In the genomic region with DNA sequence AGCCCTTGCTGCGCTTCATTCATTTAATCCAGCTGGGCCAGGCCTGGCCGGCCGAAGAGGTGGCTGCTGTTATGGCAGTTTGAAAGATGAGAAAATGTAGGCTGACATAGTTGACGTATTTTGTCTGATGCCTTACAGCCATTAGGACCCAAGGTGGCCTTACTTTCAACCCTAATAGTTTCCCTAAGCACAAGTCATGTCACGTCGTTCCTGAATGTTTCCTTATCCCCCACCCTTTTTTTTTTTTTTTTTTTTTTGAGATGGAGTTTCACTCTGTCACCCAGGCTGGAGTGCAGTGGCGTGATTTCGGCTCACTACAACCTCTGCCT, we compare ENCODE assay signal across 8 cellular contexts. TPM values are rescaled to one million over a fixed set of nuclear protein-coding genes. Genes with fewer than 3 reads are reported as not detected.
DNase-seq lines count a peak whose midpoint lies in the region; ATAC-seq and TF ChIP-seq lines count a peak whose summit lies in the region.

No MANE protein-coding gene starts in this region.

- peaks cover 6% of the 10 kb centered on the region for H3K36me3 Mint-ChIP-seq in activated B cell treated with CpG ODN at 0.5 μM for 24 hours (ENCODE audit: low read depth)

- H3K27ac ChIP-seq in HEK293 (ENCODE audit: extremely low read depth, low read depth, low read length) (no peak overlapping the region), right cardiac atrium (ENCODE audit: low read length) (peak overlapping the region; percentile 86), smooth muscle cell (ENCODE audit: low read depth) (no peak overlapping the region)

- peak overlapping the region; percentile 99 for H2AFZ ChIP-seq in smooth muscle cell (ENCODE audit: low read depth)

- peaks cover 38% of the 10 kb centered on the region for H3K79me2 ChIP-seq in smooth muscle cell (ENCODE audit: low read depth)

- no peak for DNase-seq in activated B cell treated with CpG ODN at 0.5 μM for 24 hours
- DNase-seq in right cardiac atrium = no peak
- DNase-seq in smooth muscle cell (lab: John Stamatoyannopoulos, UW; ENCODE audit: unreplicated experiment) = no peak
- no peak for DNase-seq in DMS 273 (lab: John Stamatoyannopoulos, UW; ENCODE audit: unreplicated experiment)
- DNase-seq in kidney glomerular epithelial cell (lab: John Stamatoyannopoulos, UW) = no peak
- no peak for DNase-seq in activated CD8-positive, alpha-beta memory T cell treated with anti-CD3 and anti-CD28 coated beads for 24 hours
- no peak for DNase-seq in OCI-M1 (lab: John Stamatoyannopoulos, UW)

- H3K4me2 ChIP-seq in smooth muscle cell = peak overlapping the region; percentile 95

- no peak overlapping the region for H3K27ac Mint-ChIP-seq in activated B cell treated with CpG ODN at 0.5 μM for 24 hours

- H3K9ac ChIP-seq in smooth muscle cell (ENCODE audit: low read depth) = no peak overlapping the region

- ATAC-seq in activated B cell treated with CpG ODN at 0.5 μM for 24 hours (ENCODE audit: low read depth) (no peak), right cardiac atrium (no peak)

- no peaks in the 10 kb centered on the region for H3K27me3 Mint-ChIP-seq in activated B cell treated with CpG ODN at 0.5 μM for 24 hours

- H3K27me3 ChIP-seq in right cardiac atrium (ENCODE audit: control insufficient read depth, insufficient read depth) (no peaks in the 10 kb centered on the region), smooth muscle cell (ENCODE audit: low read depth) (no peaks in the 10 kb centered on the region)

- POLR2A ChIA-PET in HEK293 (lab: Yijun Ruan, JAX) = interaction anchor here (0.5 kb wide), 1 partner anchor 11 kb away, joined by 3 read pairs; no protein-coding TSS in a partner anchor
- POLR2A ChIA-PET in activated B cell treated with CpG ODN at 0.5 μM for 24 hours (lab: Charles Lee) = interaction anchor here (0.6 kb wide), 1 partner anchor 367 kb away, joined by 10 read pairs; no protein-coding TSS in a partner anchor

- H3K9me3 ChIP-seq in HEK293 (ENCODE audit: control insufficient read depth, insufficient read depth, low read depth, low read length) (no peaks in the 10 kb centered on the region), right cardiac atrium (ENCODE audit: control insufficient read depth, low read length) (no peaks in the 10 kb centered on the region), smooth muscle cell (replicated peaks; ENCODE audit: low read depth) (no peaks in the 10 kb centered on the region)

- peak overlapping the region; percentile 98 for H3K4me3 Mint-ChIP-seq in activated B cell treated with CpG ODN at 0.5 μM for 24 hours

- CTCF ChIA-PET in HEK293 (lab: Yijun Ruan, JAX) (interaction anchor here (0.6 to 0.7 kb wide), 3 partner anchors 10 to 915 kb away, joined by 3 read pairs; no protein-coding TSS in a partner anchor), activated B cell treated with CpG ODN at 0.5 μM for 24 hours (lab: Charles Lee) (interaction anchor here (0.5 to 1.4 kb wide), 2 partner anchors 10 to 22 kb away, joined by 3 read pairs; no protein-coding TSS in a partner anchor)

- H3F3A ChIP-seq in smooth muscle cell (ENCODE audit: low read depth) = no peaks in the 10 kb centered on the region

- 27% methylated on average over 8 of the region's 8 CpGs for WGBS in right cardiac atrium
- 27% methylated on average over 6 of the region's 8 CpGs for WGBS in smooth muscle cell (ENCODE audit: low lambda C conversion rate)

- no peaks in the 10 kb centered on the region for H3K9me3 Mint-ChIP-seq in activated B cell treated with CpG ODN at 0.5 μM for 24 hours

- H3K4me1 ChIP-seq in HEK293 (ENCODE audit: control insufficient read depth, insufficient read depth, low read length) (peaks cover 8% of the 10 kb centered on the region; the same call in 1 of the 2 replicates), right cardiac atrium (ENCODE audit: control insufficient read depth, insufficient read depth, low read length) (no peaks in the 10 kb centered on the region), smooth muscle cell (ENCODE audit: low read depth) (peaks cover 10% of the 10 kb centered on the region)

- peaks cover 38% of the 10 kb centered on the region for H4K20me1 ChIP-seq in smooth muscle cell (ENCODE audit: low read depth)

- no peak overlapping the region; the same call in 1 of the 2 replicates for H3K4me3 ChIP-seq in HEK293 (ENCODE audit: low read depth, low read length)
- peak overlapping the region; percentile 71 for H3K4me3 ChIP-seq in right cardiac atrium (ENCODE audit: low read length)
- H3K4me3 ChIP-seq in smooth muscle cell = peak overlapping the region; percentile 97

- intact Hi-C loops in activated B cell treated with CpG ODN at 0.5 μM for 24 hours (cut with micrococcal nuclease) = loop anchor here (1.0 to 5.0 kb wide), 6 partner anchors 50 to 1287 kb away; partner anchors contain the start of genes CFAP20, CIAPIN1, COQ9 and GINS3
- intact Hi-C loops in right cardiac atrium (cut with DNase I) = loop anchor here in 2 of 4 donors (10.0 kb wide), 2 partner anchors 50 to 60 kb away; partner anchors contain the start of gene SLC38A7 (in 1 of the 2)

- H3K4me1 Mint-ChIP-seq in activated B cell treated with CpG ODN at 0.5 μM for 24 hours = peaks cover 36% of the 10 kb centered on the region

- H3K36me3 ChIP-seq in HEK293 (ENCODE audit: control insufficient read depth in 2 of 2, insufficient read depth in 1 of 2, low read length in 2 of 2) (peaks cover 0 to 25% of the 10 kb centered on the region in 2 experiments; a peak in 2 of 3 replicates), smooth muscle cell (ENCODE audit: low read depth) (peaks cover 4% of the 10 kb centered on the region)

- TF ChIP-seq CTCF in HEK293 (tag by site-specific recombination; IDR thresholded peaks at IDR 0.05) = no peak
- no peak for TF ChIP-seq CTCF in activated B cell treated with CpG ODN at 0.5 μM for 24 hours (IDR thresholded peaks at IDR 0.05)
- no peak for TF ChIP-seq CTCF in smooth muscle cell (IDR thresholded peaks at IDR 0.05; ENCODE audit: borderline replicate concordance, insufficient read depth, poor library complexity, severe bottlenecking)

TF ChIP-seq in HEK293, 187 proteins besides CTCF, POLR2A, EP300 and RAD21 (continues in another document):
- TF ChIP-seq ZSCAN4 (tag by site-specific recombination; IDR thresholded peaks at IDR 0.05) (no peak), SP2 (tag by site-specific recombination; IDR thresholded peaks at IDR 0.05) (no peak), ZFP37 (tag by site-specific recombination; IDR thresholded peaks at IDR 0.05) (no peak), ZNF175 (tag by site-specific recombination; IDR thresholded peaks at IDR 0.05) (no peak), ZNF24 (tag by site-specific recombination; IDR thresholded peaks at IDR 0.05) (peak; percentile 6; the same call in 1 of the 2 replicates), ZNF561 (tag by site-specific recombination; IDR thresholded peaks at IDR 0.05; ENCODE audit: borderline replicate concordance) (0 out of 2 replicates have a peak, but pooled peaks have one; percentile 1), ZNF664 (tag by site-specific recombination; IDR thresholded peaks at IDR 0.05) (0 out of 2 replicates have a peak, but pooled peaks have one; percentile 5), ZNF184 (tag by site-specific recombination; IDR thresholded peaks at IDR 0.05) (0 out of 2 replicates have a peak, but pooled peaks have one; percentile 32), GLI2 (tag by site-specific recombination; IDR thresholded peaks at IDR 0.05; ENCODE audit: borderline replicate concordance, low read depth) (no peak), ZBTB21 (tag by site-specific recombination; IDR thresholded peaks at IDR 0.05) (peak; percentile 5; the same call in 1 of the 2 replicates), YY1 (tag by site-specific recombination; IDR thresholded peaks at IDR 0.05) (0 out of 2 replicates have a peak, but pooled peaks have one; percentile 0), ZNF223 (tag by site-specific recombination; IDR thresholded peaks at IDR 0.05) (no peak), ZNF174 (tag by site-specific recombination; IDR thresholded peaks at IDR 0.05) (no peak), ZNF600 (tag by site-specific recombination; IDR thresholded peaks at IDR 0.05) (peak; percentile 16), ZBTB8A (tag by site-specific recombination; IDR thresholded peaks at IDR 0.05) (0 out of 2 replicates have a peak, but pooled peaks have one; percentile 1), ZEB2 (tag by site-specific recombination; IDR thresholded peaks at IDR 0.05) (0 out of 2 replicates have a peak, but pooled peaks have one; percentile 1)
- TF ChIP-seq, protein P1, sequence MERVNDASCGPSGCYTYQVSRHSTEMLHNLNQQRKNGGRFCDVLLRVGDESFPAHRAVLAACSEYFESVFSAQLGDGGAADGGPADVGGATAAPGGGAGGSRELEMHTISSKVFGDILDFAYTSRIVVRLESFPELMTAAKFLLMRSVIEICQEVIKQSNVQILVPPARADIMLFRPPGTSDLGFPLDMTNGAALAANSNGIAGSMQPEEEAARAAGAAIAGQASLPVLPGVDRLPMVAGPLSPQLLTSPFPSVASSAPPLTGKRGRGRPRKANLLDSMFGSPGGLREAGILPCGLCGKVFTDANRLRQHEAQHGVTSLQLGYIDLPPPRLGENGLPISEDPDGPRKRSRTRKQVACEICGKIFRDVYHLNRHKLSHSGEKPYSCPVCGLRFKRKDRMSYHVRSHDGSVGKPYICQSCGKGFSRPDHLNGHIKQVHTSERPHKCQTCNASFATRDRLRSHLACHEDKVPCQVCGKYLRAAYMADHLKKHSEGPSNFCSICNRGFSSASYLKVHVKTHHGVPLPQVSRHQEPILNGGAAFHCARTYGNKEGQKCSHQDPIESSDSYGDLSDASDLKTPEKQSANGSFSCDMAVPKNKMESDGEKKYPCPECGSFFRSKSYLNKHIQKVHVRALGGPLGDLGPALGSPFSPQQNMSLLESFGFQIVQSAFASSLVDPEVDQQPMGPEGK (tag by site-specific recombination; IDR thresholded peaks at IDR 0.05) = no peak

RNA-seq across cellular contexts. Expression of gene GOT2, which starts 0.3 kb away (rescaled TPM):
- 53.6 and 59.2 TPM in 2 replicates for total RNA-seq in activated B cell treated with CpG ODN at 0.5 μM for 24 hours
- 100 to 1,000 TPM; 245 to 329 (median 314) TPM for total RNA-seq in right cardiac atrium
- polyA plus RNA-seq in right cardiac atrium = 313 TPM
- 43.6 and 53.8 TPM in 2 replicates for total RNA-seq in smooth muscle cell
- 76.9 and 83.5 TPM in 2 replicates for polyA plus RNA-seq in smooth muscle cell

RNA-seq across cellular contexts. Expression of gene SLC38A7, which starts 49.9 kb away (rescaled TPM):
- total RNA-seq in activated B cell treated with CpG ODN at 0.5 μM for 24 hours = 14.5 and 18.8 TPM in 2 replicates
- total RNA-seq in right cardiac atrium = 10 to 100 TPM; 16.5 to 21.3 (median 19.0) TPM
- 13.3 TPM for polyA plus RNA-seq in right cardiac atrium
- total RNA-seq in smooth muscle cell = 9.8 and 12.3 TPM in 2 replicates
- 15.9 and 22.1 TPM in 2 replicates for polyA plus RNA-seq in smooth muscle cell
